In the genomic region with DNA sequence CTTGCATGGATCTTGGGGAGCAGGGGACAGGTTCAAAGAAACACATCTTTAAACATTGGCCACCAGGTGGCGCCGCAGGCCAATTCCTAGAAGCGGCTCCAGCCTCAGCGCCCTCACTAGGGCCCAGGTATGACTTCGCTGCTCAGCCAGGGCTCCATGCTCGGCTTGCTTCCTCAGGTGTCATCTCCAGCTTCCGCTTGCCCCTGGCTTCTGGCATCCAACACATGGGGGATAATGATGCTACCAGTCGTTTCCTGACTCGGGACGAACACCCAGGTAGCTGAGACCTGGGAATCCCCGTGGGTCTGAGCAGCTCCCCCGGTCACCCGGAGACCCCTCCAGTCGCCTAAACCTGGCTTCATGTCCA, we compare ENCODE assay signal across 9 cellular contexts. TPM values are rescaled to one million over a fixed set of nuclear protein-coding genes. Genes with fewer than 3 reads are reported as not detected.
DNase-seq lines count a peak whose midpoint lies in the region; ATAC-seq and TF ChIP-seq lines count a peak whose summit lies in the region.
"Had no signal": no experiment of that assay in that cellular context is flagged by ENCODE, and none has a peak within 500 bp of the region (broad histone marks: within the 10 kb centered on the region; RNA-seq: fewer than 3 reads in every experiment).

No MANE protein-coding gene starts in this region.

- H3K9ac ChIP-seq in SU-DHL-6 (ENCODE audit: low read length), result no peak overlapping the region

- 34% methylated on average over 14 of the region's 14 CpGs for WGBS in prostate gland
- WGBS in aorta, 2 donors, result 34 to 35% methylated on average over 14 of the region's 14 CpGs

- TF ChIP-seq POLR2A in NB4 (IDR thresholded peaks at IDR 0.05; ENCODE audit: extremely low read depth, insufficient read length), result no peak
- no peak for TF ChIP-seq POLR2A in prostate gland (IDR thresholded peaks at IDR 0.05)

- H3K79me2 ChIP-seq in SU-DHL-6 (ENCODE audit: insufficient read depth, low read length), result no peaks in the 10 kb centered on the region

- POLR2A ChIA-PET in AG04450 (lab: Yijun Ruan, JAX), result no interaction called here

- H3K27me3 ChIP-seq in AG04450 (ENCODE audit: control insufficient read depth, insufficient read depth, low read length) (no peaks in the 10 kb centered on the region), SU-DHL-6 (ENCODE audit: low read length) (no peaks in the 10 kb centered on the region), cardiac muscle cell (no peaks in the 10 kb centered on the region), prostate gland (replicated peaks; ENCODE audit: insufficient read depth) (no peaks in the 10 kb centered on the region), aorta (ENCODE audit: control insufficient read depth in 1 of 2, insufficient read depth in 2 of 2, low read length in 1 of 2) (no peaks in the 10 kb centered on the region)

- ATAC-seq in GM18907 (IDR thresholded peaks at IDR 0.05; ENCODE audit: unreplicated experiment), result peak; percentile 69
- peak; percentile 82 for ATAC-seq in aorta (ENCODE audit: low FRiP score)

- H3K9me3 ChIP-seq in AG04450 (ENCODE audit: control insufficient read depth, insufficient read depth, low read length) (no peaks in the 10 kb centered on the region), SU-DHL-6 (ENCODE audit: insufficient read depth, low read length) (no peaks in the 10 kb centered on the region), cardiac muscle cell (ENCODE audit: low read depth) (no peaks in the 10 kb centered on the region), prostate gland (no peaks in the 10 kb centered on the region), aorta (ENCODE audit: control insufficient read depth, low read length) (no peaks in the 10 kb centered on the region)

- no peak overlapping the region for H3K4me3 ChIP-seq in AG04450 (ENCODE audit: low read depth, low read length)
- no peak overlapping the region for H3K4me3 ChIP-seq in NB4 (ENCODE audit: low read depth, low read length)
- no peak overlapping the region for H3K4me3 ChIP-seq in SU-DHL-6 (ENCODE audit: insufficient read depth, low read length, poor library complexity, severe bottlenecking)
- no peak overlapping the region for H3K4me3 ChIP-seq in cardiac muscle cell
- H3K4me3 ChIP-seq in prostate gland, result no peak overlapping the region
- H3K4me3 ChIP-seq in aorta (ENCODE audit: low read length in 2 of 2), result no peak overlapping the region

- no peak overlapping the region for H3K4me2 ChIP-seq in SU-DHL-6 (ENCODE audit: low read depth, low read length, poor library complexity, severe bottlenecking)

- H3K9me2 ChIP-seq in SU-DHL-6 (replicated peaks; ENCODE audit: insufficient read depth, low read length), result no peaks in the 10 kb centered on the region

- H3K36me3 ChIP-seq in SU-DHL-6 (ENCODE audit: low read length), result no peaks in the 10 kb centered on the region
- H3K36me3 ChIP-seq in cardiac muscle cell, result peaks cover 5% of the 10 kb centered on the region
- H3K36me3 ChIP-seq in prostate gland, result no peaks in the 10 kb centered on the region
- no peaks in the 10 kb centered on the region for H3K36me3 ChIP-seq in aorta (ENCODE audit: control insufficient read depth in 1 of 2, insufficient read depth in 2 of 2, low read length in 1 of 2)

- H3K27ac ChIP-seq in AG04450 (ENCODE audit: low read depth, low read length) (no peak overlapping the region), SU-DHL-6 (ENCODE audit: low read depth, low read length) (no peak overlapping the region), cardiac muscle cell (no peak overlapping the region), prostate gland (no peak overlapping the region), aorta (ENCODE audit: low read depth in 1 of 2, low read length in 2 of 2) (no peak overlapping the region)

- H3F3A ChIP-seq in SU-DHL-6 (ENCODE audit: insufficient read depth), result no peaks in the 10 kb centered on the region

- H3K4me1 ChIP-seq in cardiac muscle cell (ENCODE audit: low read depth) (peaks cover 23% of the 10 kb centered on the region), prostate gland (replicated peaks) (no peaks in the 10 kb centered on the region), aorta (ENCODE audit: control insufficient read depth in 1 of 2, insufficient read depth in 2 of 2, low read length in 2 of 2) (no peaks in the 10 kb centered on the region)

- TF ChIP-seq CTCF in AG04450 (IDR thresholded peaks at IDR 0.05; ENCODE audit: low read depth, low read length) (peak; percentile 77), NB4 (IDR thresholded peaks at IDR 0.05; ENCODE audit: low read depth, low read length) (peak; percentile 49), SU-DHL-6 (IDR thresholded peaks at IDR 0.05; ENCODE audit: insufficient read depth, low read length, poor library complexity, severe bottlenecking) (peak; percentile 57), cardiac muscle cell (IDR thresholded peaks at IDR 0.05; ENCODE audit: low read depth, low read length) (peak; percentile 70), prostate gland (IDR thresholded peaks at IDR 0.05) (peak; percentile 63 to 93 (median 90))

- H2AFZ ChIP-seq in SU-DHL-6 (ENCODE audit: low read depth, low read length, severe bottlenecking), result no peak overlapping the region

- CTCF ChIA-PET in AG04450 (lab: Charles Lee), result interaction anchor here (0.6 to 20.2 kb wide), 14 partner anchors 9 to 270 kb away, joined by 3 to 682 read pairs (median 4); partner anchors contain the start of gene LMNA

- H4K20me1 ChIP-seq in SU-DHL-6 (ENCODE audit: low read depth, low read length), result no peaks in the 10 kb centered on the region

- DNase-seq in AG04450 (ENCODE audit: low read depth, low spot score) (peak; percentile 48), NB4 (ENCODE audit: low read depth) (peak; percentile 83), cardiac muscle cell (ENCODE audit: low read depth in 1 of 2, low spot score in 1 of 2) (peak; percentile 84 to 92), prostate gland (ENCODE audit: low spot score) (peak; percentile 86), aorta (peak; percentile 88 to 97)
- DNase-seq in activated naive CD4-positive, alpha-beta T cell treated with anti-CD3 and anti-CD28 coated beads, Interleukin-2, amount 50 U/mL, for 16 hours, result peak; percentile 89

- intact Hi-C loops in prostate gland (cut with DNase I), result loop anchor here (2.0 to 5.0 kb wide), 2 partner anchors 48 to 136 kb away; no protein-coding TSS in a partner anchor
- intact Hi-C loops in aorta (cut with DNase I), result loop anchor here (1.0 kb wide), 1 partner anchor 134 kb away; no protein-coding TSS in a partner anchor

RNA-seq across cellular contexts. Expression of gene MEX3A, which starts 8.5 kb away (rescaled TPM):
- polyA plus RNA-seq in AG04450 (2011; rRNA removed) (11.8 and 14.6 TPM in 2 replicates), cardiac muscle cell (17.2 and 24.8 TPM in 2 replicates), aorta (under 1 TPM; 0.03 to 0.13 TPM)
- 13.9 and 14.3 TPM in 2 replicates for polyA minus RNA-seq in AG04450 (2011; rRNA and poly(A)+ RNA removed)
- total RNA-seq in cardiac muscle cell (48.8 and 58.6 TPM in 2 replicates), prostate gland (1 to 10 TPM; 3.3 to 5.7 TPM), aorta (1 to 10 TPM; 1.2 to 1.6 TPM)

RNA-seq across cellular contexts. Expression of gene LMNA, which starts 23.7 kb away (rescaled TPM):
- polyA plus RNA-seq in AG04450 (2011; rRNA removed) (365 and 382 TPM in 2 replicates), cardiac muscle cell (99.4 and 149 TPM in 2 replicates), aorta (100 to 1,000 TPM in 1 of 2 donors, 10 to 100 TPM in 1; 94.3 to 378 TPM)
- polyA minus RNA-seq in AG04450 (2011; rRNA and poly(A)+ RNA removed), result 379 and 407 TPM in 2 replicates
- total RNA-seq in cardiac muscle cell (128 and 139 TPM in 2 replicates), prostate gland (100 to 1,000 TPM; 227 to 265 TPM), aorta (1,000 to 10,000 TPM in 1 of 2 donors, 100 to 1,000 TPM in 1; 497 to 1,067 TPM)

RNA-seq across cellular contexts. Expression of gene RAB25, which starts 29.8 kb away (rescaled TPM):
- polyA plus RNA-seq in AG04450 (2011; rRNA removed) (not detected in 2 replicates), cardiac muscle cell (2.1 and 2.4 TPM in 2 replicates), aorta (10 to 100 TPM in 1 of 2 donors, 1 to 10 TPM in 1; 1.5 to 32.4 TPM)
- not detected in 2 replicates for polyA minus RNA-seq in AG04450 (2011; rRNA and poly(A)+ RNA removed)
- total RNA-seq in cardiac muscle cell (1.6 and 3.1 TPM in 2 replicates), prostate gland (100 to 1,000 TPM in 1 of 2 donors, 10 to 100 TPM in 1; 33.5 to 100 TPM), aorta (not detected)
- total RNA-seq: subcutaneous adipose tissue had no signal

RNA-seq across cellular contexts. Expression of gene LAMTOR2, which starts 36.2 kb away (rescaled TPM):
- polyA plus RNA-seq in AG04450 (2011; rRNA removed) (42.4 and 60.4 TPM in 2 replicates), cardiac muscle cell (199 and 208 TPM in 2 replicates), aorta (100 to 1,000 TPM in 1 of 2 donors, 10 to 100 TPM in 1; 78.3 to 129 TPM)
- polyA minus RNA-seq in AG04450 (2011; rRNA and poly(A)+ RNA removed), result 28.4 and 35.7 TPM in 2 replicates
- total RNA-seq in cardiac muscle cell (75.5 and 116 TPM in 2 replicates), prostate gland (10 to 100 TPM; 48.0 to 91.4 TPM), aorta (10 to 100 TPM; 31.6 to 41.2 TPM)

RNA-seq across cellular contexts. Expression of gene UBQLN4, which starts 37.2 kb away (rescaled TPM):
- polyA plus RNA-seq in AG04450 (2011; rRNA removed) (22.7 and 23.2 TPM in 2 replicates), cardiac muscle cell (29.2 and 38.5 TPM in 2 replicates), aorta (10 to 100 TPM; 14.5 to 16.0 TPM)
- polyA minus RNA-seq in AG04450 (2011; rRNA and poly(A)+ RNA removed), result 27.8 and 37.7 TPM in 2 replicates
- total RNA-seq in cardiac muscle cell (43.1 and 51.0 TPM in 2 replicates), prostate gland (10 to 100 TPM; 27.0 to 43.6 TPM), aorta (10 to 100 TPM; 23.8 to 25.7 TPM)
